ENCODE assay signal across 13 cellular contexts in genomic region chr15:68888419-68888818, GRCh38. TPM values are rescaled to one million over a fixed set of nuclear protein-coding genes. Genes with fewer than 3 reads are reported as not detected.
DNase-seq lines count a peak whose midpoint lies in the region; ATAC-seq and TF ChIP-seq lines count a peak whose summit lies in the region.
"Had no signal": no experiment of that assay in that cellular context is flagged by ENCODE, and none has a peak within 500 bp of the region (broad histone marks: within the 10 kb centered on the region; RNA-seq: fewer than 3 reads in every experiment).

No MANE protein-coding gene starts in this region.

- H2BK12ac ChIP-seq in H9 (ENCODE audit: insufficient read length, low read depth, low read length): no peak overlapping the region

- CTCF ChIA-PET in CD8-positive, alpha-beta memory T cell (lab: Charles Lee): interaction anchor here (0.6 to 1.6 kb wide), 2 partner anchors 13 to 1046 kb away, joined by 3 to 4 read pairs; no protein-coding TSS in a partner anchor
- CTCF ChIA-PET in HEK293T (lab: Yijun Ruan, JAX): no interaction called here

- H3K4me2 ChIP-seq in H9 (ENCODE audit: insufficient read depth, insufficient read length, low read length): no peak overlapping the region
- H3K4me2 ChIP-seq: SK-N-SH had no signal

- H3K79me1 ChIP-seq in H9 (ENCODE audit: insufficient read depth, low read depth, low read length, poor library complexity, severe bottlenecking): no peaks in the 10 kb centered on the region

- H3K9me3 ChIP-seq in CD8-positive, alpha-beta memory T cell (ENCODE audit: low read length): no peaks in the 10 kb centered on the region
- no peaks in the 10 kb centered on the region for H3K9me3 ChIP-seq in H9 (ENCODE audit: control insufficient read depth, low read depth, low read length)
- H3K9me3 ChIP-seq: adrenal gland, SK-N-SH had no signal

- POLR2A ChIA-PET in CD8-positive, alpha-beta memory T cell (lab: Charles Lee): no interaction called here
- POLR2A ChIA-PET in HEK293T (lab: Yijun Ruan, JAX): no interaction called here

- peak; percentile 85 for ATAC-seq in memory B cell (ENCODE audit: low read depth)
- no peak for ATAC-seq in SK-N-SH treated with all-trans-retinoic acid at 6 μM for 48 hours

- H3K9me3 Mint-ChIP-seq in CD8-positive, alpha-beta memory T cell: no peaks in the 10 kb centered on the region
- no peaks in the 10 kb centered on the region for H3K9me3 Mint-ChIP-seq in H9
- H3K9me3 Mint-ChIP-seq in activated naive CD8-positive, alpha-beta T cell (ENCODE audit: low read depth): no peaks in the 10 kb centered on the region
- H3K9me3 Mint-ChIP-seq in memory B cell: no peaks in the 10 kb centered on the region

- DNase-seq in CD8-positive, alpha-beta memory T cell: no peak
- DNase-seq in H9 (peak; percentile 73), memory B cell (ENCODE audit: low spot score in 2 of 2) (no peak), NCI-H146 (lab: John Stamatoyannopoulos, UW) (no peak), NCI-H774 (lab: John Stamatoyannopoulos, UW) (no peak), HEK293T (ENCODE audit: extremely low spot score) (no peak)
- DNase-seq: adrenal gland; CD4-positive, CD25-positive, alpha-beta regulatory T cell; cortex of kidney; retina; SK-N-SH had no signal

- H3K27me3 Mint-ChIP-seq in CD8-positive, alpha-beta memory T cell: peaks cover 7 to 27% of the 10 kb centered on the region in 2 donors
- H3K27me3 Mint-ChIP-seq in H9 (ENCODE audit: low read depth) (peaks cover 3% of the 10 kb centered on the region), memory B cell (peaks cover 8% of the 10 kb centered on the region)
- H3K27me3 Mint-ChIP-seq in activated naive CD8-positive, alpha-beta T cell: peaks cover 2% of the 10 kb centered on the region

- H3T11ph ChIP-seq in H9 (ENCODE audit: low read length): no peak overlapping the region

- no peak overlapping the region for H2BK15ac ChIP-seq in H9 (ENCODE audit: low read depth, low read length)

- no peak overlapping the region for H4K5ac ChIP-seq in H9 (ENCODE audit: insufficient read length, low read depth, low read length)

- H3K79me2 ChIP-seq in H9 (ENCODE audit: insufficient read depth, low read length): no peaks in the 10 kb centered on the region

- H3K36me3 Mint-ChIP-seq in CD8-positive, alpha-beta memory T cell: no peaks in the 10 kb centered on the region
- H3K36me3 Mint-ChIP-seq in H9 (ENCODE audit: insufficient read depth in 1 of 3, low read depth in 3 of 3): no peaks in the 10 kb centered on the region
- no peaks in the 10 kb centered on the region for H3K36me3 Mint-ChIP-seq in activated naive CD8-positive, alpha-beta T cell
- H3K36me3 Mint-ChIP-seq in memory B cell: no peaks in the 10 kb centered on the region
- H3K36me3 Mint-ChIP-seq: CD4-positive, CD25-positive, alpha-beta regulatory T cell had no signal

- no peak overlapping the region for H3K14ac ChIP-seq in H9 (ENCODE audit: insufficient read depth, low read length)

- no peaks in the 10 kb centered on the region for H3K4me1 ChIP-seq in CD8-positive, alpha-beta memory T cell (ENCODE audit: insufficient read depth, low read length)
- H3K4me1 ChIP-seq in H9 (ENCODE audit: insufficient read depth, low read length): no peaks in the 10 kb centered on the region

- H3K27me3 ChIP-seq in CD8-positive, alpha-beta memory T cell (ENCODE audit: insufficient read depth, low read length, poor library complexity, severe bottlenecking): no peaks in the 10 kb centered on the region
- no peaks in the 10 kb centered on the region for H3K27me3 ChIP-seq in H9 (ENCODE audit: insufficient read depth, low read length)
- H3K27me3 ChIP-seq: adrenal gland had no signal

- no peak overlapping the region for H2BK120ac ChIP-seq in H9 (ENCODE audit: low read depth, low read length, poor library complexity, severe bottlenecking)

- H3K4me3 ChIP-seq in CD8-positive, alpha-beta memory T cell (ENCODE audit: low read length): no peak overlapping the region
- H3K4me3 ChIP-seq: adrenal gland had no signal

- no peak overlapping the region for H3K23ac ChIP-seq in H9 (ENCODE audit: insufficient read length, low read depth, low read length)

- no peaks in the 10 kb centered on the region for H3K36me3 ChIP-seq in CD8-positive, alpha-beta memory T cell (ENCODE audit: insufficient read depth, low read length)
- H3K36me3 ChIP-seq: adrenal gland had no signal

- no CpG with 5 or more reads among the region's 12 CpGs for WGBS in H9 (ENCODE audit: extremely low coverage, insufficient read length, low lambda C conversion rate)

- no peaks in the 10 kb centered on the region for H4K20me1 ChIP-seq in H9 (ENCODE audit: control insufficient read depth, insufficient read depth, insufficient read length)

- H3K27ac ChIP-seq in CD8-positive, alpha-beta memory T cell (ENCODE audit: low read depth, low read length): no peak overlapping the region
- no peak overlapping the region for H3K27ac ChIP-seq in H9 (ENCODE audit: insufficient read length, low read depth, low read length)
- H3K27ac ChIP-seq: adrenal gland had no signal

- no peak overlapping the region for H4K8ac ChIP-seq in H9 (replicated peaks; ENCODE audit: insufficient read length, low read depth, low read length)

- peaks cover 0 to 3% (median 0%) of the 10 kb centered on the region in 3 donors for H3K4me1 Mint-ChIP-seq in CD8-positive, alpha-beta memory T cell
- H3K4me1 Mint-ChIP-seq in H9 (peaks cover 8 to 10% of the 10 kb centered on the region in 2 experiments), memory B cell (peaks cover 3% of the 10 kb centered on the region)
- no peaks in the 10 kb centered on the region for H3K4me1 Mint-ChIP-seq in activated naive CD8-positive, alpha-beta T cell (ENCODE audit: low read depth)
- H3K4me1 Mint-ChIP-seq: CD4-positive, CD25-positive, alpha-beta regulatory T cell had no signal

- H3K56ac ChIP-seq in H9 (ENCODE audit: insufficient read length, low read depth, low read length): no peak overlapping the region

- H3K23me2 ChIP-seq in H9 (ENCODE audit: insufficient read length, low read depth, low read length, poor library complexity, severe bottlenecking): no peaks in the 10 kb centered on the region

- no peak overlapping the region for H3K4ac ChIP-seq in H9 (ENCODE audit: low read depth, low read length)

- H3K18ac ChIP-seq in H9 (ENCODE audit: insufficient read length, low read depth, low read length): no peak overlapping the region

- no peak overlapping the region for H2BK5ac ChIP-seq in H9 (ENCODE audit: insufficient read length, low read length)

- no peak overlapping the region for H3K9ac ChIP-seq in H9 (ENCODE audit: extremely low read depth, insufficient read length, low read length)
- H3K9ac ChIP-seq: SK-N-SH had no signal

- H3K4me3 Mint-ChIP-seq in CD8-positive, alpha-beta memory T cell: peak overlapping the region in 5 of 7 donors; percentile 28 to 67 (median 46)
- peak overlapping the region; percentile 58 to 63; a peak in 4 of 5 replicates for H3K4me3 Mint-ChIP-seq in H9
- peak overlapping the region; percentile 69 for H3K4me3 Mint-ChIP-seq in activated naive CD8-positive, alpha-beta T cell
- peak overlapping the region; percentile 66 for H3K4me3 Mint-ChIP-seq in memory B cell

- no peak overlapping the region for H4K91ac ChIP-seq in H9 (ENCODE audit: insufficient read length, low read depth, low read length)

- no peak overlapping the region for H2BK20ac ChIP-seq in H9 (ENCODE audit: low read depth, low read length, poor library complexity, severe bottlenecking)

- peak overlapping the region in 1 of 8 donors; percentile 57 for H3K27ac Mint-ChIP-seq in CD8-positive, alpha-beta memory T cell
- H3K27ac Mint-ChIP-seq in H9 (no peak overlapping the region), memory B cell (no peak overlapping the region)
- no peak overlapping the region for H3K27ac Mint-ChIP-seq in activated naive CD8-positive, alpha-beta T cell
- H3K27ac Mint-ChIP-seq: CD4-positive, CD25-positive, alpha-beta regulatory T cell had no signal

- no peak for TF ChIP-seq CTCF in H9 (conservative IDR thresholded peaks at IDR 0.05)

- H2AFZ ChIP-seq in H9 (ENCODE audit: low read length): peak overlapping the region; percentile 75

- no peak overlapping the region for H2AK5ac ChIP-seq in H9 (ENCODE audit: insufficient read length, low read length)

TF ChIP-seq in HEK293T, 16 proteins besides CTCF, POLR2A, EP300 and RAD21:
- TF ChIP-seq FOXK2 (IDR thresholded peaks at IDR 0.05) (no peak), HDGF (IDR thresholded peaks at IDR 0.05; ENCODE audit: borderline replicate concordance) (no peak), SP1 (IDR thresholded peaks at IDR 0.05) (no peak)
- TF ChIP-seq, protein P1, sequence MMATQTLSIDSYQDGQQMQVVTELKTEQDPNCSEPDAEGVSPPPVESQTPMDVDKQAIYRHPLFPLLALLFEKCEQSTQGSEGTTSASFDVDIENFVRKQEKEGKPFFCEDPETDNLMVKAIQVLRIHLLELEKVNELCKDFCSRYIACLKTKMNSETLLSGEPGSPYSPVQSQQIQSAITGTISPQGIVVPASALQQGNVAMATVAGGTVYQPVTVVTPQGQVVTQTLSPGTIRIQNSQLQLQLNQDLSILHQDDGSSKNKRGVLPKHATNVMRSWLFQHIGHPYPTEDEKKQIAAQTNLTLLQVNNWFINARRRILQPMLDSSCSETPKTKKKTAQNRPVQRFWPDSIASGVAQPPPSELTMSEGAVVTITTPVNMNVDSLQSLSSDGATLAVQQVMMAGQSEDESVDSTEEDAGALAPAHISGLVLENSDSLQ (IDR thresholded peaks at IDR 0.05): no peak

TF ChIP-seq in SK-N-SH treated with all-trans-retinoic acid at 6 μM for 48 hours, 23 proteins besides CTCF, POLR2A, EP300 and RAD21 (continues in another document):
- TF ChIP-seq CSDC2 (CRISPR knock-in tag; IDR thresholded peaks at IDR 0.05): no peak
- TF ChIP-seq GLIS3 (CRISPR knock-in tag; IDR thresholded peaks at IDR 0.05): no peak
- TF ChIP-seq ZNF8 (CRISPR knock-in tag; IDR thresholded peaks at IDR 0.05): no peak

RNA-seq across cellular contexts. Expression of gene SPESP1, which starts 41.9 kb away (rescaled TPM):
- total RNA-seq in CD8-positive, alpha-beta memory T cell: 1 to 10 TPM in 1 of 2 experiments, under 1 TPM in 1; 0.86 to 1.0 TPM
- 0.63 TPM for polyA plus RNA-seq in CD8-positive, alpha-beta memory T cell
- total RNA-seq in H9 (2021): not detected in 2 replicates
- total RNA-seq: CD4-positive, CD25-positive, alpha-beta regulatory T cell had no signal
- polyA plus RNA-seq: SK-N-SH had no signal
